ENCODE assay signal across 8 cellular contexts in the genomic region with DNA sequence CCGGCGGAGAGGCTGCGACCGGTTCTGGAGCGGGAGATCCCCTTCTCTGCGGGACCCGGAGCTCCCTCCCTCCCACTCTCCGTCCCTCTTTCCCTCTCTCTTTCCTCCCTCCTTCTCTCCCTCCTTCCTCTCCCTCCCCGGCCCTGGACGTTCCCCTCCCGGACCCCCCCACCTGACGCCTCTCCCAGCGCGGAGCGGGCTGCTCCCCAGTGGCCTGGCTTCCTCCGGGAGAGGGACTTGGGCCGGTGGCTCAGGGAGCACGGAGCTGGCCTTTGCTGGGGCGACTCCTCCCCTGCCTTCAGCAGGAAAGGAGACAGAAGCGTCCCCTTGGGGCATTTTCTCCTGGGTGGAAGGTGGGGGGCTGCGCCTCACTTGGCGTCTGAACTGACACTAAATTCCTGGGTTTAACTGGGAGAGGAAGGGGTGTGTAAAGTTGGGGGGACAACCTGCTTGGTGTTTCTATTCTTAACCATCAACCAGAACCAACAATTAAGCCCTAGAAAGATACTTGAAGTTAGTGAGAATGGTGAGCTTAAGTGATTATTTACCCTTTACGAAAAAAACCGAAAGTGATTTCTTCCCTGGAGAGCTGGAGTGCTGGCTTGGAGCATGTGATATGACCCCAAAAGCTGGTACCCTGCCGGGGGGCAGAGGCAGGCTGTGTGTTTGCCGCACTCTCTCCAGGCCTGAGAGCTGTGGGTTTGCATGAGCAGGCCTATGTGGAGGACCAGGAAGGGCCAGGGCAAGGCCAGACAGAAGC. TPM values are rescaled to one million over a fixed set of nuclear protein-coding genes. Genes with fewer than 3 reads are reported as not detected.
DNase-seq lines count a peak whose midpoint lies in the region; ATAC-seq and TF ChIP-seq lines count a peak whose summit lies in the region.

No MANE protein-coding gene starts in this region.

- intact Hi-C loops in right cardiac atrium (cut with DNase I), result no loop called here

- peaks cover 0 to 11% (median 4%) of the 10 kb centered on the region in 3 donors for H3K4me1 Mint-ChIP-seq in T-cell

- peak; percentile 34 for DNase-seq in NCI-H146 (lab: John Stamatoyannopoulos, UW)
- no peak for DNase-seq in NCI-H146 treated with DMSO at 0.1 percent for 48 hours (lab: John Stamatoyannopoulos, UW; ENCODE audit: unreplicated experiment)
- DNase-seq in T-cell, result no peak
- DNase-seq in right cardiac atrium, result peak in 1 of 3 donors; percentile 66
- DNase-seq in smooth muscle cell (lab: John Stamatoyannopoulos, UW; ENCODE audit: unreplicated experiment), result no peak
- DNase-seq in stimulated activated CD4-positive, alpha-beta T cell treated with anti-CD3 and anti-CD28 coated beads, Interleukin-15, amount 100 ng/mL, for 24 hours, result no peak

- 17% methylated on average over 26 of the region's 26 CpGs for WGBS in right cardiac atrium
- 42% methylated on average over 12 of the region's 26 CpGs for WGBS in smooth muscle cell (ENCODE audit: low lambda C conversion rate)

- no peaks in the 10 kb centered on the region for H3K79me2 ChIP-seq in smooth muscle cell (ENCODE audit: low read depth)

- no peaks in the 10 kb centered on the region for H3K36me3 Mint-ChIP-seq in T-cell

- H3K4me3 Mint-ChIP-seq in T-cell, result peak overlapping the region in 2 of 3 donors; percentile 43 to 53

- ATAC-seq in T-cell (replicated peaks in 1 of 4) (no peak), right cardiac atrium (no peak), HG03521 (IDR thresholded peaks at IDR 0.05; ENCODE audit: unreplicated experiment) (no peak), GM21717 (IDR thresholded peaks at IDR 0.05; ENCODE audit: unreplicated experiment) (no peak)

- no peak overlapping the region for H3K27ac Mint-ChIP-seq in T-cell

- H4K20me1 ChIP-seq in smooth muscle cell (ENCODE audit: low read depth), result peaks cover 6% of the 10 kb centered on the region

- H3K27me3 Mint-ChIP-seq in T-cell, result peaks cover 14 to 31% of the 10 kb centered on the region in 2 donors

- H3K4me3 ChIP-seq in right cardiac atrium (ENCODE audit: low read length) (peak overlapping the region; percentile 75), smooth muscle cell (peak overlapping the region; percentile 49)

- H2AFZ ChIP-seq in smooth muscle cell (ENCODE audit: low read depth), result no peak overlapping the region

- TF ChIP-seq CTCF in smooth muscle cell (IDR thresholded peaks at IDR 0.05; ENCODE audit: borderline replicate concordance, insufficient read depth, poor library complexity, severe bottlenecking), result no peak

- CTCF ChIA-PET in T-cell (lab: Charles Lee), result no interaction called here

- no peaks in the 10 kb centered on the region for H3K27me3 ChIP-seq in right cardiac atrium (ENCODE audit: control insufficient read depth, insufficient read depth)
- H3K27me3 ChIP-seq in smooth muscle cell (ENCODE audit: low read depth), result no peaks in the 10 kb centered on the region

- H3K9me3 Mint-ChIP-seq in T-cell, result no peaks in the 10 kb centered on the region

- H3F3A ChIP-seq in smooth muscle cell (ENCODE audit: low read depth), result no peaks in the 10 kb centered on the region

- H3K4me1 ChIP-seq in right cardiac atrium (ENCODE audit: control insufficient read depth, insufficient read depth, low read length) (peaks cover 4% of the 10 kb centered on the region), smooth muscle cell (ENCODE audit: low read depth) (no peaks in the 10 kb centered on the region)

- H3K9me3 ChIP-seq in right cardiac atrium (ENCODE audit: control insufficient read depth, low read length) (no peaks in the 10 kb centered on the region), smooth muscle cell (replicated peaks; ENCODE audit: low read depth) (no peaks in the 10 kb centered on the region)

- no peak overlapping the region for H3K9ac ChIP-seq in smooth muscle cell (ENCODE audit: low read depth)

- POLR2A ChIA-PET in T-cell (lab: Charles Lee), result no interaction called here

- H3K36me3 ChIP-seq in smooth muscle cell (ENCODE audit: low read depth), result no peaks in the 10 kb centered on the region

- H3K27ac ChIP-seq in right cardiac atrium (ENCODE audit: low read length), result no peak overlapping the region
- no peak overlapping the region for H3K27ac ChIP-seq in smooth muscle cell (ENCODE audit: low read depth)

- H3K4me2 ChIP-seq in smooth muscle cell, result peak overlapping the region; percentile 82

RNA-seq across cellular contexts. Expression of gene SPIRE2, which starts 0.8 kb away (rescaled TPM):
- total RNA-seq in T-cell (1 to 10 TPM in 1 of 5 donors, under 1 TPM in 3, not detected in 1; 0.23 to 1.1 (median 0.56) TPM), right cardiac atrium (1 to 10 TPM; 1.7 to 3.1 (median 2.6) TPM), smooth muscle cell (1.1 and 1.4 TPM in 2 replicates)
- polyA plus RNA-seq in right cardiac atrium (1.4 TPM), smooth muscle cell (1.1 and 2.2 TPM in 2 replicates)

RNA-seq across cellular contexts. Expression of gene FANCA, which starts 12.6 kb away (rescaled TPM):
- total RNA-seq in T-cell (1 to 10 TPM; 7.1 to 8.3 (median 7.8) TPM), right cardiac atrium (1 to 10 TPM; 1.8 to 4.4 (median 2.6) TPM), smooth muscle cell (6.0 and 17.7 TPM in 2 replicates)
- polyA plus RNA-seq in right cardiac atrium (2.4 TPM), smooth muscle cell (13.1 and 16.7 TPM in 2 replicates)

RNA-seq across cellular contexts. Expression of gene TCF25, which starts 44.3 kb away (rescaled TPM):
- total RNA-seq in T-cell (100 to 1,000 TPM; 289 to 400 (median 322) TPM), right cardiac atrium (100 to 1,000 TPM in 3 of 4 donors, 10 to 100 TPM in 1; 97.2 to 137 (median 103) TPM), smooth muscle cell (69.7 and 99.8 TPM in 2 replicates)
- polyA plus RNA-seq in right cardiac atrium (73.5 TPM), smooth muscle cell (174 and 272 TPM in 2 replicates)
